ENCODE assay signal across 8 cellular contexts in genomic region chr22:32080904-32081303, GRCh38. TPM values are rescaled to one million over a fixed set of nuclear protein-coding genes. Genes with fewer than 3 reads are reported as not detected.
DNase-seq lines count a peak whose midpoint lies in the region; ATAC-seq and TF ChIP-seq lines count a peak whose summit lies in the region.

No MANE protein-coding gene starts in this region.

- H3K27me3 ChIP-seq in SU-DHL-6 (ENCODE audit: low read length) (no peaks in the 10 kb centered on the region), esophagus squamous epithelium (peaks cover 0 to 4% (median 0%) of the 10 kb centered on the region in 4 donors), neural progenitor cell (no peaks in the 10 kb centered on the region)

- no peaks in the 10 kb centered on the region for H3K36me3 Mint-ChIP-seq in neural progenitor cell

- WGBS in esophagus squamous epithelium, 2 donors: 53 to 86% methylated on average over 3 to 4 of the region's 4 CpGs

- H2AFZ ChIP-seq in SU-DHL-6 (ENCODE audit: low read depth, low read length, severe bottlenecking) (no peak overlapping the region), neural progenitor cell (replicated peaks) (no peak overlapping the region)

- H3K4me2 ChIP-seq in SU-DHL-6 (ENCODE audit: low read depth, low read length, poor library complexity, severe bottlenecking): no peak overlapping the region
- H3K4me2 ChIP-seq in neural progenitor cell: no peak overlapping the region

- H3K79me2 ChIP-seq in SU-DHL-6 (ENCODE audit: insufficient read depth, low read length) (no peaks in the 10 kb centered on the region), neural progenitor cell (ENCODE audit: low read depth) (no peaks in the 10 kb centered on the region)

- no peaks in the 10 kb centered on the region for H3K9me3 ChIP-seq in SU-DHL-6 (ENCODE audit: insufficient read depth, low read length)
- H3K9me3 ChIP-seq in esophagus squamous epithelium: no peaks in the 10 kb centered on the region
- no peaks in the 10 kb centered on the region for H3K9me3 ChIP-seq in neural progenitor cell (ENCODE audit: low read depth)

- no peak for TF ChIP-seq POLR2A in esophagus squamous epithelium (IDR thresholded peaks at IDR 0.05)

- H3K4me3 ChIP-seq in LNCaP clone FGC (ENCODE audit: low read depth, low read length): no peak overlapping the region
- H3K4me3 ChIP-seq in SU-DHL-6 (ENCODE audit: insufficient read depth, low read length, poor library complexity, severe bottlenecking): no peak overlapping the region
- H3K4me3 ChIP-seq in esophagus squamous epithelium: no peak overlapping the region
- H3K4me3 ChIP-seq in neural progenitor cell: no peak overlapping the region

- peaks cover 2% of the 10 kb centered on the region for H3K27me3 Mint-ChIP-seq in neural progenitor cell (ENCODE audit: insufficient read depth, low read depth)

- H3K9ac ChIP-seq in SU-DHL-6 (ENCODE audit: low read length): no peak overlapping the region
- no peak overlapping the region for H3K9ac ChIP-seq in neural progenitor cell

- H4K20me1 ChIP-seq in SU-DHL-6 (ENCODE audit: low read depth, low read length): no peaks in the 10 kb centered on the region
- no peaks in the 10 kb centered on the region for H4K20me1 ChIP-seq in neural progenitor cell (ENCODE audit: low read depth)

- no peaks in the 10 kb centered on the region for H3K4me1 Mint-ChIP-seq in neural progenitor cell

- H3K4me3 Mint-ChIP-seq in neural progenitor cell: no peak overlapping the region

- H3K4me1 ChIP-seq in esophagus squamous epithelium (no peaks in the 10 kb centered on the region), neural progenitor cell (no peaks in the 10 kb centered on the region)

- no peaks in the 10 kb centered on the region for H3K9me3 Mint-ChIP-seq in neural progenitor cell

- TF ChIP-seq CTCF in LNCaP clone FGC (IDR thresholded peaks at IDR 0.05; ENCODE audit: control insufficient read depth, extremely low read depth, insufficient read depth): peak; percentile 77
- peak; percentile 59 for TF ChIP-seq CTCF in SU-DHL-6 (IDR thresholded peaks at IDR 0.05; ENCODE audit: insufficient read depth, low read length, poor library complexity, severe bottlenecking)
- TF ChIP-seq CTCF in esophagus squamous epithelium (IDR thresholded peaks at IDR 0.05): peak in 5 of 6 experiments; percentile 56 to 84 (median 75)
- TF ChIP-seq CTCF in neural progenitor cell (IDR thresholded peaks at IDR 0.05): peak; percentile 70

- H3F3A ChIP-seq in SU-DHL-6 (ENCODE audit: insufficient read depth) (no peaks in the 10 kb centered on the region), neural progenitor cell (ENCODE audit: low read depth) (no peaks in the 10 kb centered on the region)

- H3K27ac ChIP-seq in SU-DHL-6 (ENCODE audit: low read depth, low read length) (no peak overlapping the region), esophagus squamous epithelium (no peak overlapping the region), neural progenitor cell (no peak overlapping the region)

- H3K27ac Mint-ChIP-seq in neural progenitor cell: no peak overlapping the region

- intact Hi-C loops in esophagus squamous epithelium (cut with DNase I): loop anchor here (5.0 kb wide), 1 partner anchor 104 kb away; no protein-coding TSS in a partner anchor

- DNase-seq in activated effector memory CD4-positive, alpha-beta T cell treated with anti-CD3 and anti-CD28 coated beads, Interleukin-2, amount 50 U/mL, for 16 hours: peak; percentile 59
- DNase-seq in activated effector memory CD4-positive, alpha-beta T cell treated with Interleukin-2 at 50 U/mL for 16 hours: no peak
- DNase-seq in LNCaP clone FGC (ENCODE audit: low read depth) (peak; percentile 35), esophagus squamous epithelium (lab: John Stamatoyannopoulos, UW) (no peak), neural progenitor cell (ENCODE audit: low spot score) (peak; percentile 56)

- H3K36me3 ChIP-seq in SU-DHL-6 (ENCODE audit: low read length): no peaks in the 10 kb centered on the region
- H3K36me3 ChIP-seq in esophagus squamous epithelium: no peaks in the 10 kb centered on the region
- H3K36me3 ChIP-seq in neural progenitor cell: no peaks in the 10 kb centered on the region

- no peaks in the 10 kb centered on the region for H3K9me2 ChIP-seq in SU-DHL-6 (replicated peaks; ENCODE audit: insufficient read depth, low read length)

- ATAC-seq in HG02571 (IDR thresholded peaks at IDR 0.05; ENCODE audit: unreplicated experiment): no peak
- no peak for ATAC-seq in HG03571 (IDR thresholded peaks at IDR 0.05; ENCODE audit: unreplicated experiment)

RNA-seq across cellular contexts. Expression of gene SLC5A1, which starts 37.8 kb away (rescaled TPM):
- total RNA-seq in esophagus squamous epithelium (10 to 100 TPM in 2 of 4 donors, 1 to 10 TPM in 1, under 1 TPM in 1; 0.38 to 20.6 (median 11.3) TPM), neural progenitor cell (ENCODE audit: low replicate concordance) (0.06 TPM in 1 of 2 replicates, not detected in the other)

Comparison
In these comparisons a context has a peak if more than half of its experiments do, and no peak if none do; other contexts are left out.
1. DNase-seq: peak in activated effector memory CD4-positive, alpha-beta T cell treated with anti-CD3 and anti-CD28 coated beads, Interleukin-2, amount 50 U/mL, for 16 hours (single experiment), LNCaP clone FGC (single experiment) and neural progenitor cell (single experiment); none in activated effector memory CD4-positive, alpha-beta T cell treated with Interleukin-2 at 50 U/mL for 16 hours (single experiment) and esophagus squamous epithelium (single experiment).
2. Peak in every context shown above with its lines, with median percentiles within 50 percentile points of each other: CTCF ChIP-seq.